Comparison of ENCODE assay signal across 12 cellular contexts in the genomic region with DNA sequence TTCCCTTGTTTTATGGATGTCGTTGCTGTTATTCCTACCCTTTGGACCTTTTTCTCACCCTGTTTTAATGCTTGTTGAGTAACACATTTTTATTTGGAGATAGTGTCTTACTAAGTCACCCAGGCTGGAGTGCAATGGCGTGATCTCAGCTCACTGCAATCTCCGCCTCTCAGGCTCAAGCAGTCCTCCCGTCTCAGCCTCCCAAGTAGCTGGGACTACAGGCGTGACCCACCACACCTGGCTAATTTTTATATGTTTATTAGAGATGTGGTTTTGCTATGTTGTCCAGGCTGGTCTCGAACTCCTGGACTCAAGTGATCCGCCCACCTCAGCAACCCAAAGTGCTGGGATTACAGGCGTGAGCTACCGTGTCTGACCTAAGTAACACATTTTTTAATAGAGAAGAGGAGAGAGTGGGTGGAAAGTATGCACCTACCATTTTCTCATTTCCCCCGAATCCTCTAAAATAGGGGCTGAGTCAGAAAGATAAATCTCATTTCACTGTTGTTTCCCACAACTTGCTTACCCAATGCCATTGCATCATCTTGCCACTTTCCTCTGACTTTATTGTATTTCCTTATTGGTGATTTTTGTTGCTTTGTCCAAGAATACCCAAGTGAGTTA. TPM values are rescaled to one million over a fixed set of nuclear protein-coding genes. Genes with fewer than 3 reads are reported as not detected.
DNase-seq lines count a peak whose midpoint lies in the region; ATAC-seq, FAIRE-seq and TF ChIP-seq lines count a peak whose summit lies in the region.
"Had no signal": no experiment of that assay in that cellular context is flagged by ENCODE, and none has a peak within 500 bp of the region (broad histone marks: within the 10 kb centered on the region; RNA-seq: fewer than 3 reads in every experiment).

No MANE protein-coding gene starts in this region.

- FAIRE-seq in GM19239 (lab: Jason Lieb, UNC), result no peak

- no peak overlapping the region for H3K4me3 ChIP-seq in fibroblast of the aortic adventitia (ENCODE audit: low read depth, low read length)

- no peak for TF ChIP-seq CTCF in fibroblast of the aortic adventitia (IDR thresholded peaks at IDR 0.05; ENCODE audit: insufficient read depth, low read length)

- DNase-seq in SIG-M5 treated with dmso at 0.1 percent for 504 hours (lab: John Stamatoyannopoulos, UW; ENCODE audit: unreplicated experiment) (peak; percentile 64), SIG-M5 (lab: John Stamatoyannopoulos, UW) (no peak), GF-D8 (lab: John Stamatoyannopoulos, UW) (peak; percentile 26), OCI-M1 (lab: John Stamatoyannopoulos, UW) (peak; percentile 62), fibroblast of the aortic adventitia (ENCODE audit: low read depth) (peak; percentile 33), GM19239 (ENCODE audit: insufficient read length, low spot score) (no peak), NCI-H446 (lab: John Stamatoyannopoulos, UW) (no peak)
- DNase-seq: aorta, DMS79 treated with DMSO at 0.1 percent for 48 hours, H9 had no signal

- no peak for ATAC-seq in GM21529 (IDR thresholded peaks at IDR 0.05; ENCODE audit: unreplicated experiment)
- ATAC-seq: WTC11 had no signal

RNA-seq across cellular contexts. Expression of a gene that starts 7.0 kb away (rescaled TPM):
- total RNA-seq in fibroblast of the aortic adventitia (ENCODE audit: low replicate concordance), result 57.2 and 68.5 TPM in 2 replicates

RNA-seq across cellular contexts. Expression of a gene that starts 47.3 kb away (rescaled TPM):
- total RNA-seq in fibroblast of the aortic adventitia (ENCODE audit: low replicate concordance), result 487 and 798 TPM in 2 replicates

Comparison
In these comparisons a context has a peak if more than half of its experiments do, and no peak if none do; other contexts are left out.
1. DNase-seq: peak in SIG-M5 treated with dmso at 0.1 percent for 504 hours (single experiment), GF-D8 (single experiment), OCI-M1 (single experiment) and fibroblast of the aortic adventitia (single experiment); none in SIG-M5 (single experiment), GM19239 (single experiment) and NCI-H446 (0 of 2).